10 cellular contexts compared by ENCODE assay signal in the genomic region with DNA sequence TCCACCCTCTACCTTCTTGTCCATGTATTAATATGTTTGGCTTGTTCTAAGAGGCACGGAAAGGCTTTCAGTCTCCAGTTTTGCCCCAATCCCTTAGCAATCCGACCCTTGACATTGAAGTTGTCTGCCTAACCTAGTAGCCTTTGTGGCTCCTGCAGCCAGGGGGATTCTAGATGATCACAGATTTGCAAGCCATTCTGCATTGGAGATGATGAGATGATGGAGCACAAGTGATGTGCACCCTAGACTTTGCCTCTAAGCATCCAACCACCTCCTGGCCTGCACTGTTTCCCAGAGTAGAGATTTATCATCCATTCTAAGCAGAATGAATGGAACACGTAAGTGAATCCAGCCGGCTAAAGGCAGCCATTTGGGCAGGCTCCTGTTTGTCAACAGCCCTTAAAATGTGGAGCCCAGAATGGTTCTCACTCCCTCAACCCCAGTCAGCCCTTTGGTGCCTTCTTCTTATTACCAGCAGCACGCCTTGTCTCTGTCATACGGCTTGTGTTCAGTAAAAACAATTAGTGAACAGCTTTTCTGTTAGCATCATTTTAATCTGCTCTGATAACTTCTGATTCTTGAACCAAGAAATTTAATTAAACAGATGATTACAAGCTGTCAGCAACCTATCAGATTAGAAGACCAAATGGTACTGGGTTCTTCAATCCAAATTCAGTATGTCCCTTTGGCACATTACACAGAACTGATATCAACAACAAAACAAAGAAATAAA. TPM values are rescaled to one million over a fixed set of nuclear protein-coding genes. Genes with fewer than 3 reads are reported as not detected.
DNase-seq lines count a peak whose midpoint lies in the region; ATAC-seq and TF ChIP-seq lines count a peak whose summit lies in the region.
"Had no signal": no experiment of that assay in that cellular context is flagged by ENCODE, and none has a peak within 500 bp of the region (broad histone marks: within the 10 kb centered on the region; RNA-seq: fewer than 3 reads in every experiment).

No MANE protein-coding gene starts in this region.

- TF ChIP-seq CTCF in activated B cell treated with CpG ODN at 0.5 μM for 24 hours (IDR thresholded peaks at IDR 0.05) (no peak), thoracic aorta (IDR thresholded peaks at IDR 0.05) (no peak), A673 (conservative IDR thresholded peaks at IDR 0.05; ENCODE audit: low read depth, low read length) (no peak)

- peak overlapping the region; percentile 32 for H3K4me3 ChIP-seq in thoracic aorta
- no peak overlapping the region for H3K4me3 ChIP-seq in A673 (ENCODE audit: low read depth, low read length, poor library complexity, severe bottlenecking)

- H3K27ac ChIP-seq in thoracic aorta (peak overlapping the region; percentile 96), A673 (ENCODE audit: low read depth, low read length, poor library complexity, severe bottlenecking) (no peak overlapping the region)

- H3K27me3 Mint-ChIP-seq in activated T-cell treated with anti-CD3 and anti-CD28 coated beads, Interleukin-2, amount 50 U/mL, for 24 hours = no peaks in the 10 kb centered on the region
- H3K27me3 Mint-ChIP-seq in activated B cell treated with CpG ODN at 0.5 μM for 24 hours (no peaks in the 10 kb centered on the region), immature natural killer cell (ENCODE audit: low read depth in 3 of 3) (peaks cover 0 to 17% (median 2%) of the 10 kb centered on the region in 3 donors)

- peaks cover 69 to 94% of the 10 kb centered on the region in 2 donors for H3K4me1 ChIP-seq in thoracic aorta (ENCODE audit: control insufficient read depth in 1 of 2, low read depth in 2 of 2)
- H3K4me1 ChIP-seq in A673 (ENCODE audit: insufficient read depth, low read length, poor library complexity, severe bottlenecking) = peaks cover 36% of the 10 kb centered on the region

- H3K4me1 Mint-ChIP-seq in activated T-cell treated with anti-CD3 and anti-CD28 coated beads, Interleukin-2, amount 50 U/mL, for 24 hours (ENCODE audit: low read depth) = peaks cover 90% of the 10 kb centered on the region
- peaks cover 91% of the 10 kb centered on the region for H3K4me1 Mint-ChIP-seq in activated B cell treated with CpG ODN at 0.5 μM for 24 hours
- peaks cover 77 to 89% of the 10 kb centered on the region in 2 donors for H3K4me1 Mint-ChIP-seq in immature natural killer cell

- DNase-seq in activated T-cell treated with anti-CD3 and anti-CD28 coated beads, Interleukin-2, amount 50 U/mL, for 24 hours = peak; percentile 46
- no peak for DNase-seq in activated T-cell treated with anti-CD3 and anti-CD28 coated beads for 4 hours
- no peak for DNase-seq in activated B cell treated with CpG ODN at 0.5 μM for 24 hours
- DNase-seq in immature natural killer cell = no peak
- no peak for DNase-seq in thoracic aorta (ENCODE audit: low spot score)
- DNase-seq in A673 (ENCODE audit: low spot score) = no peak
- no peak for DNase-seq in ecto neural progenitor cell (ENCODE audit: low spot score)
- DNase-seq: H7, NCI-H187 had no signal

- no peaks in the 10 kb centered on the region for H3K36me3 ChIP-seq in thoracic aorta
- no peaks in the 10 kb centered on the region for H3K36me3 ChIP-seq in A673 (ENCODE audit: insufficient read depth, low read length, poor library complexity, severe bottlenecking)

- no peaks in the 10 kb centered on the region for H3K27me3 ChIP-seq in thoracic aorta (replicated peaks; ENCODE audit: insufficient read depth)
- H3K27me3 ChIP-seq in A673 (replicated peaks; ENCODE audit: insufficient read depth, low read depth, low read length, poor library complexity) = no peaks in the 10 kb centered on the region

- H3K27ac Mint-ChIP-seq in activated T-cell treated with anti-CD3 and anti-CD28 coated beads, Interleukin-2, amount 50 U/mL, for 24 hours = peak overlapping the region; percentile 99
- H3K27ac Mint-ChIP-seq in activated B cell treated with CpG ODN at 0.5 μM for 24 hours (peak overlapping the region; percentile 100), immature natural killer cell (peak overlapping the region; percentile 97 to 100 (median 99))

- H3K9me3 Mint-ChIP-seq in activated T-cell treated with anti-CD3 and anti-CD28 coated beads, Interleukin-2, amount 50 U/mL, for 24 hours = no peaks in the 10 kb centered on the region
- H3K9me3 Mint-ChIP-seq in activated B cell treated with CpG ODN at 0.5 μM for 24 hours (no peaks in the 10 kb centered on the region), immature natural killer cell (no peaks in the 10 kb centered on the region)

- peaks cover 20% of the 10 kb centered on the region for H3K36me3 Mint-ChIP-seq in activated T-cell treated with anti-CD3 and anti-CD28 coated beads, Interleukin-2, amount 50 U/mL, for 24 hours (ENCODE audit: low read depth)
- H3K36me3 Mint-ChIP-seq in activated B cell treated with CpG ODN at 0.5 μM for 24 hours (ENCODE audit: low read depth) (no peaks in the 10 kb centered on the region), immature natural killer cell (no peaks in the 10 kb centered on the region)

- H3K9me3 ChIP-seq in thoracic aorta (no peaks in the 10 kb centered on the region), A673 (ENCODE audit: low read depth, low read length, poor library complexity, severe bottlenecking) (no peaks in the 10 kb centered on the region)

- CTCF ChIA-PET in activated B cell treated with CpG ODN at 0.5 μM for 24 hours (lab: Charles Lee) (interaction anchor here (0.7 to 1.5 kb wide), 6 partner anchors 12 to 176 kb away, joined by 3 to 6 read pairs (median 4); a partner anchor contains a TSS), A673 (lab: Charles Lee) (no interaction called here)

- intact Hi-C loops in activated B cell treated with CpG ODN at 0.5 μM for 24 hours (cut with micrococcal nuclease) = loop anchor here (5.0 kb wide), 2 partner anchors 220 to 270 kb away; a partner anchor contains a TSS
- intact Hi-C loops in A673 (cut with micrococcal nuclease; ENCODE audit: unreplicated experiment) = no loop called here

- BruUV-seq in A673 (replicated peaks; lab: Mats Ljungman, UMichigan) = no TSS peak

- ATAC-seq in activated B cell treated with CpG ODN at 0.5 μM for 24 hours (ENCODE audit: low read depth) = no peak
- ATAC-seq in thoracic aorta (ENCODE audit: insufficient number of reproducible peaks, low FRiP score, low read depth) = no peak
- no peak for ATAC-seq in HG02870 (IDR thresholded peaks at IDR 0.05; ENCODE audit: unreplicated experiment)

- peak overlapping the region; percentile 78 for H3K4me3 Mint-ChIP-seq in activated T-cell treated with anti-CD3 and anti-CD28 coated beads, Interleukin-2, amount 50 U/mL, for 24 hours
- peak overlapping the region; percentile 76 for H3K4me3 Mint-ChIP-seq in activated B cell treated with CpG ODN at 0.5 μM for 24 hours
- peak overlapping the region; percentile 79 to 87 (median 83) for H3K4me3 Mint-ChIP-seq in immature natural killer cell

- POLR2A ChIA-PET in activated B cell treated with CpG ODN at 0.5 μM for 24 hours (lab: Charles Lee) = interaction anchor here (0.5 to 6.3 kb wide), 24 partner anchors 7 to 1011 kb away, joined by 3 to 114 read pairs (median 8); a partner anchor contains a TSS
- POLR2A ChIA-PET in A673 (lab: Charles Lee; ENCODE audit: low non-redundant PET) = no interaction called here

RNA-seq across cellular contexts. Expression of a gene that starts 5.7 kb away (rescaled TPM):
- total RNA-seq in activated B cell treated with CpG ODN at 0.5 μM for 24 hours (115 and 130 TPM in 2 replicates), thoracic aorta (10 to 100 TPM; 36.4 to 52.5 TPM), A673 (2021) (0.73 and 0.85 TPM in 2 replicates)
- 1 to 10 TPM in 2 of 3 donors, under 1 TPM in 1; 0.67 to 3.4 (median 1.5) TPM for polyA plus RNA-seq in immature natural killer cell

RNA-seq across cellular contexts. Expression of a gene that starts 55.3 kb away (rescaled TPM):
- total RNA-seq in activated B cell treated with CpG ODN at 0.5 μM for 24 hours = 50.2 and 55.3 TPM in 2 replicates
- 10 to 100 TPM; 12.1 to 12.9 (median 12.8) TPM for polyA plus RNA-seq in immature natural killer cell
- 10 to 100 TPM; 47.9 to 81.7 TPM for total RNA-seq in thoracic aorta
- 75.7 and 77.4 TPM in 2 replicates for total RNA-seq in A673 (2021)

Comparison
In these comparisons a context has a peak if more than half of its experiments do, and no peak if none do; other contexts are left out.
1. RNA of a gene that starts 5.7 kb away (total RNA-seq): 115 to 130 TPM in activated B cell treated with CpG ODN at 0.5 μM for 24 hours and 36.4 to 52.5 TPM in thoracic aorta; 0.73 to 0.85 TPM in A673; every median in the first group is over 10 times any median in the second.
2. Peak in every context shown above with its lines, with median percentiles within 50 percentile points of each other: H3K27ac Mint-ChIP-seq and H3K4me3 Mint-ChIP-seq.